In the genomic region with DNA sequence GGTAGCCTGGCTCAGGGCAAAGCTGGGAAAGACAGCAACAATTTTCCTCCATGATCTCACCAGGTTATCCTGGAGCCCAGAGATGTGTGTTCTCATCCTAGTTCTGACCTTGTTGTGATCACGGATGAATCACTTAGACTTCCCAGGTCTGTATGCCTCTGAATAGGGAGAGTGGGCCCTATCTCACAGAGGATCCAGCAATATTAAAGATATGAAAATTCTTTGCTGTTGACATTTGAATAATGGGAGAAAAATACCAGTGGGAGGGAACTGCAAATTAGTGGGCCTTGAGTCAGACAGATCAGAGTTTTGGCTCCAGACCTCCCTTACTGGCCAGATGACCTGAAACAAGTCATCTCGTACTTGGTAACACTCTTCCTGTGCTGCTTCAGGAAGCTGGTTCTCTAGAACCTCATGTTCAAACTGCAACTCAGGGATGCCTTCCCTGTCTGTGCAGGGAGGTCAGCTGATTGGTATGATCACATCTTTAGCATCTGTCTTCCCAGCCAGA, we compare ENCODE assay signal across 10 cellular contexts. TPM values are rescaled to one million over a fixed set of nuclear protein-coding genes. Genes with fewer than 3 reads are reported as not detected.
DNase-seq lines count a peak whose midpoint lies in the region; ATAC-seq and TF ChIP-seq lines count a peak whose summit lies in the region.
"Had no signal": no experiment of that assay in that cellular context is flagged by ENCODE, and none has a peak within 500 bp of the region (broad histone marks: within the 10 kb centered on the region; RNA-seq: fewer than 3 reads in every experiment).

No MANE protein-coding gene starts in this region.

- H3K27ac ChIP-seq in skin epidermis (peak overlapping the region in 19 of 21 experiments; percentile 3 to 78 (median 53)), gastrocnemius medialis (peak overlapping the region in 2 of 4 donors; percentile 18)

- peak; percentile 66 for DNase-seq in GM04504 (ENCODE audit: low read depth)
- peak; percentile 84 for DNase-seq in fibroblast of pulmonary artery (ENCODE audit: low read depth)
- no peak for DNase-seq in gastrocnemius medialis
- no peak for DNase-seq in HPDE6-E6E7 (ENCODE audit: extremely low spot score)
- DNase-seq: NCI-H748 treated with DMSO at 0.1 percent for 48 hours; occipital lobe; stimulated activated naive CD4-positive, alpha-beta T cell treated with Interleukin-2 at 50 U/mL for 16 hours had no signal

- TF ChIP-seq CTCF in fibroblast of pulmonary artery (IDR thresholded peaks at IDR 0.05; ENCODE audit: low read length, missing control alignments) (no peak), gastrocnemius medialis (IDR thresholded peaks at IDR 0.05 in 4 of 5, conservative IDR thresholded peaks at IDR 0.05 in 1 of 5) (no peak)

- in situ Hi-C loops in gastrocnemius medialis (cut with MboI; ENCODE audit: low sequenced_read_pairs in 4 of 4): no loop called here

- H3K27me3 ChIP-seq in gastrocnemius medialis: no peaks in the 10 kb centered on the region

- peaks cover 28 to 37% of the 10 kb centered on the region in 2 donors for H3K4me1 ChIP-seq in gastrocnemius medialis

- ATAC-seq in SK-N-SH treated with all-trans-retinoic acid at 6 μM for 48 hours (peak; percentile 72), gastrocnemius medialis (no peak), GM18870 (IDR thresholded peaks at IDR 0.05; ENCODE audit: unreplicated experiment) (no peak)

- no peak for TF ChIP-seq POLR2A in gastrocnemius medialis (IDR thresholded peaks at IDR 0.05)

- no peaks in the 10 kb centered on the region for H3K36me3 ChIP-seq in gastrocnemius medialis

- H3K9me3 ChIP-seq in gastrocnemius medialis: no peaks in the 10 kb centered on the region

- no peak overlapping the region for H3K4me3 ChIP-seq in fibroblast of pulmonary artery (replicated peaks; ENCODE audit: low read depth, low read length)
- H3K4me3 ChIP-seq in skin epidermis: no peak overlapping the region
- no peak overlapping the region for H3K4me3 ChIP-seq in gastrocnemius medialis

- intact Hi-C loops in gastrocnemius medialis (cut with DNase I; ENCODE audit: low total_unique reads): no loop called here

TF ChIP-seq in SK-N-SH treated with all-trans-retinoic acid at 6 μM for 48 hours, 23 proteins besides CTCF, POLR2A, EP300 and RAD21:
- TF ChIP-seq, protein P1, sequence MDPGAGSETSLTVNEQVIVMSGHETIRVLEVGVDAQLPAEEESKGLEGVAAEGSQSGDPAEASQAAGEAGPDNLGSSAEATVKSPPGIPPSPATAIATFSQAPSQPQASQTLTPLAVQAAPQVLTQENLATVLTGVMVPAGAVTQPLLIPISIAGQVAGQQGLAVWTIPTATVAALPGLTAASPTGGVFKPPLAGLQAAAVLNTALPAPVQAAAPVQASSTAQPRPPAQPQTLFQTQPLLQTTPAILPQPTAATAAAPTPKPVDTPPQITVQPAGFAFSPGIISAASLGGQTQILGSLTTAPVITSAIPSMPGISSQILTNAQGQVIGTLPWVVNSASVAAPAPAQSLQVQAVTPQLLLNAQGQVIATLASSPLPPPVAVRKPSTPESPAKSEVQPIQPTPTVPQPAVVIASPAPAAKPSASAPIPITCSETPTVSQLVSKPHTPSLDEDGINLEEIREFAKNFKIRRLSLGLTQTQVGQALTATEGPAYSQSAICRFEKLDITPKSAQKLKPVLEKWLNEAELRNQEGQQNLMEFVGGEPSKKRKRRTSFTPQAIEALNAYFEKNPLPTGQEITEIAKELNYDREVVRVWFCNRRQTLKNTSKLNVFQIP (CRISPR knock-in tag; IDR thresholded peaks at IDR 0.05; ENCODE audit: borderline replicate concordance, low read depth): no peak
- TF ChIP-seq TOX (CRISPR knock-in tag; IDR thresholded peaks at IDR 0.05; ENCODE audit: borderline replicate concordance) (no peak), ESRRG (CRISPR knock-in tag; IDR thresholded peaks at IDR 0.05) (no peak), BACH2 (CRISPR knock-in tag; IDR thresholded peaks at IDR 0.05; ENCODE audit: borderline replicate concordance) (no peak), CSDC2 (CRISPR knock-in tag; IDR thresholded peaks at IDR 0.05) (no peak), PATZ1 (CRISPR knock-in tag; IDR thresholded peaks at IDR 0.05; ENCODE audit: borderline replicate concordance) (no peak), ISL1 (CRISPR knock-in tag; IDR thresholded peaks at IDR 0.05) (peak; percentile 41), PPARA (CRISPR knock-in tag; IDR thresholded peaks at IDR 0.05; ENCODE audit: borderline replicate concordance) (no peak), OSR1 (CRISPR knock-in tag; IDR thresholded peaks at IDR 0.05) (no peak)
- TF ChIP-seq, protein P2, sequence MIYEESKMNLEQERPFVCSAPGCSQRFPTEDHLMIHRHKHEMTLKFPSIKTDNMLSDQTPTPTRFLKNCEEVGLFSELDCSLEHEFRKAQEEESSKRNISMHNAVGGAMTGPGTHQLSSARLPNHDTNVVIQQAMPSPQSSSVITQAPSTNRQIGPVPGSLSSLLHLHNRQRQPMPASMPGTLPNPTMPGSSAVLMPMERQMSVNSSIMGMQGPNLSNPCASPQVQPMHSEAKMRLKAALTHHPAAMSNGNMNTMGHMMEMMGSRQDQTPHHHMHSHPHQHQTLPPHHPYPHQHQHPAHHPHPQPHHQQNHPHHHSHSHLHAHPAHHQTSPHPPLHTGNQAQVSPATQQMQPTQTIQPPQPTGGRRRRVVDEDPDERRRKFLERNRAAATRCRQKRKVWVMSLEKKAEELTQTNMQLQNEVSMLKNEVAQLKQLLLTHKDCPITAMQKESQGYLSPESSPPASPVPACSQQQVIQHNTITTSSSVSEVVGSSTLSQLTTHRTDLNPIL (CRISPR knock-in tag; IDR thresholded peaks at IDR 0.05; ENCODE audit: low read depth): peak; percentile 55; the same call in 1 of the 2 replicates

RNA-seq across cellular contexts. Expression of gene RNF19B, which starts 32.8 kb away (rescaled TPM):
- 10 to 100 TPM; 22.7 to 34.4 (median 28.6) TPM for total RNA-seq in gastrocnemius medialis

RNA-seq across cellular contexts. Expression of gene AK2, which starts 39.2 kb away (rescaled TPM):
- total RNA-seq in gastrocnemius medialis: 100 to 1,000 TPM; 125 to 261 (median 152) TPM

Comparison
In these comparisons a context has a peak if more than half of its experiments do, and no peak if none do; other contexts are left out.
1. DNase-seq: peak in GM04504 (single experiment) and fibroblast of pulmonary artery (single experiment); none in gastrocnemius medialis (0 of 2) and HPDE6-E6E7 (single experiment).